In genomic region chr3:25662921-25663320, GRCh38 we compare ENCODE assay signal across 8 cellular contexts. TPM values are rescaled to one million over a fixed set of nuclear protein-coding genes. Genes with fewer than 3 reads are reported as not detected.
DNase-seq lines count a peak whose midpoint lies in the region; ATAC-seq lines count a peak whose summit lies in the region.

No MANE protein-coding gene starts in this region.

- no peak for ATAC-seq in stimulated activated naive B cell treated with anti-CD40 and anti-IgM and Interleukin-4, amounts not matched to agents 10 μg/mL and 1 μg/mL and 100 μg/mL, for 72 hours (replicated peaks)
- ATAC-seq in GM21786 (IDR thresholded peaks at IDR 0.05; ENCODE audit: unreplicated experiment): no peak
- no peak for ATAC-seq in GM21528 (IDR thresholded peaks at IDR 0.05; ENCODE audit: low FRiP score, unreplicated experiment)

- no peaks in the 10 kb centered on the region for H3K9me3 ChIP-seq in HUES48 (ENCODE audit: control insufficient read depth, insufficient read depth, low read length)

- peak overlapping the region; percentile 96 for H3K4me3 Mint-ChIP-seq in activated naive CD8-positive, alpha-beta T cell
- H3K4me3 Mint-ChIP-seq in immature natural killer cell: peak overlapping the region; percentile 87 to 98 (median 98)
- H3K4me3 Mint-ChIP-seq in stimulated activated naive B cell treated with anti-CD40 and anti-IgM and Interleukin-4, amounts not matched to agents 10 μg/mL and 1 μg/mL and 100 μg/mL, for 72 hours: peak overlapping the region; percentile 93 to 97

- peak overlapping the region; percentile 95 for H3K27ac ChIP-seq in HUES48 (ENCODE audit: low read depth, low read length)

- H3K9me3 Mint-ChIP-seq in activated naive CD8-positive, alpha-beta T cell (ENCODE audit: low read depth): no peaks in the 10 kb centered on the region
- H3K9me3 Mint-ChIP-seq in immature natural killer cell: no peaks in the 10 kb centered on the region
- H3K9me3 Mint-ChIP-seq in stimulated activated naive B cell treated with anti-CD40 and anti-IgM and Interleukin-4, amounts not matched to agents 10 μg/mL and 1 μg/mL and 100 μg/mL, for 72 hours: no peaks in the 10 kb centered on the region

- H3K4me3 ChIP-seq in HUES48 (ENCODE audit: low read depth, low read length): peak overlapping the region; percentile 94

- H3K9ac ChIP-seq in HUES48 (ENCODE audit: low read depth, low read length): peak overlapping the region; percentile 92

- peak overlapping the region; percentile 97 for H3K27ac Mint-ChIP-seq in activated naive CD8-positive, alpha-beta T cell
- H3K27ac Mint-ChIP-seq in immature natural killer cell: peak overlapping the region; percentile 90 to 99 (median 98)
- H3K27ac Mint-ChIP-seq in stimulated activated naive B cell treated with anti-CD40 and anti-IgM and Interleukin-4, amounts not matched to agents 10 μg/mL and 1 μg/mL and 100 μg/mL, for 72 hours: peak overlapping the region; percentile 99

- H3K27me3 ChIP-seq in HUES48 (ENCODE audit: control insufficient read depth, insufficient read depth, low read length): no peaks in the 10 kb centered on the region

- peaks cover 33% of the 10 kb centered on the region for H3K4me1 ChIP-seq in HUES48 (ENCODE audit: control insufficient read depth, insufficient read depth, low read length)

- peak in 1 of 3 donors; percentile 14 for DNase-seq in immature natural killer cell
- no peak for DNase-seq in stimulated activated naive B cell treated with anti-CD40 and anti-IgM and Interleukin-4, amounts not matched to agents 10 μg/mL and 1 μg/mL and 100 μg/mL, for 72 hours
- DNase-seq in H4 (ENCODE audit: low spot score): no peak
- DNase-seq in NCI-H187 treated with DMSO at 0.1 percent for 48 hours (lab: John Stamatoyannopoulos, UW): no peak

- peaks cover 5% of the 10 kb centered on the region for H3K36me3 Mint-ChIP-seq in activated naive CD8-positive, alpha-beta T cell
- H3K36me3 Mint-ChIP-seq in immature natural killer cell: peaks cover 0 to 3% (median 0%) of the 10 kb centered on the region in 3 donors
- H3K36me3 Mint-ChIP-seq in stimulated activated naive B cell treated with anti-CD40 and anti-IgM and Interleukin-4, amounts not matched to agents 10 μg/mL and 1 μg/mL and 100 μg/mL, for 72 hours: peaks cover 8 to 20% of the 10 kb centered on the region in 2 donors

- H3K27me3 Mint-ChIP-seq in activated naive CD8-positive, alpha-beta T cell: no peaks in the 10 kb centered on the region
- H3K27me3 Mint-ChIP-seq in immature natural killer cell (ENCODE audit: low read depth in 3 of 3): peaks cover 16 to 18% (median 17%) of the 10 kb centered on the region in 3 donors
- H3K27me3 Mint-ChIP-seq in stimulated activated naive B cell treated with anti-CD40 and anti-IgM and Interleukin-4, amounts not matched to agents 10 μg/mL and 1 μg/mL and 100 μg/mL, for 72 hours: no peaks in the 10 kb centered on the region

- H3K36me3 ChIP-seq in HUES48 (ENCODE audit: control insufficient read depth, insufficient read depth, low read length): no peaks in the 10 kb centered on the region

- H3K4me1 Mint-ChIP-seq in activated naive CD8-positive, alpha-beta T cell (ENCODE audit: low read depth): peaks cover 67% of the 10 kb centered on the region
- peaks cover 63 to 80% of the 10 kb centered on the region in 2 donors for H3K4me1 Mint-ChIP-seq in immature natural killer cell
- H3K4me1 Mint-ChIP-seq in stimulated activated naive B cell treated with anti-CD40 and anti-IgM and Interleukin-4, amounts not matched to agents 10 μg/mL and 1 μg/mL and 100 μg/mL, for 72 hours: peaks cover 29 to 56% of the 10 kb centered on the region in 2 donors

RNA-seq across cellular contexts. Expression of gene TOP2B, which starts 1.8 kb away (rescaled TPM):
- polyA plus RNA-seq in immature natural killer cell: 10 to 100 TPM; 31.8 to 84.5 (median 45.7) TPM
- 38.9 and 45.3 TPM in 2 replicates for total RNA-seq in H4 (2014; rRNA removed; shearing (Covaris generic))
